In the genomic region with DNA sequence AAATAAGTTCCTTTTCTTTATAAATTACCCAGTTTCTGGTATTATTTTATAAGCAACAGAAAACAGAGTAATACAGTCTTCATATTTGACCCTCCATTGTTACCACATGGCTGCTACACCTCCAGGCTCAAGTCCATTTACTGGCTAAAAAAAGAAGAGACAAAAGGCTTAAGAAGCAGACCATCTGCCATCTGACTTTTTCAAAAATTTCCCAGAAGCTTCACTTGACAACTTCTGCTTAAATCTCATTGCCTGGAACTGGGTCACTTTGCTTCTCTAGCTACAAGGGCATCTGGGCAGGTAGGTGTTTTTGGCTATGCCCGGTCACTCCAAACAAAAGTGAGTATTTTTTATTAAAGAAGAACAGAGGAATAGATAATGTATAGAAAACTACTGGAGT, we compare ENCODE assay signal across 19 cellular contexts.
DNase-seq lines count a peak whose midpoint lies in the region.
"Had no signal": no experiment of that assay in that cellular context is flagged by ENCODE, and none has a peak within 500 bp of the region (broad histone marks: within the 10 kb centered on the region; RNA-seq: fewer than 3 reads in every experiment).

No MANE protein-coding gene starts in this region.

- CTCF ChIA-PET in activated naive CD4-positive, alpha-beta T cell treated with anti-CD3 and anti-CD28 coated beads, Interleukin-2, amount 10 ng/mL, durations not matched to agents 7 days and 5 days (lab: Charles Lee) = no interaction called here

- H3K27ac Mint-ChIP-seq in activated naive CD4-positive, alpha-beta T cell treated with anti-CD3 and anti-CD28 coated beads, Interleukin-2, amount 10 ng/mL, durations not matched to agents 7 days and 5 days = no peak overlapping the region
- H3K27ac Mint-ChIP-seq: CD14-positive monocyte; CD4-positive, alpha-beta memory T cell; CD4-positive, CD25-positive, alpha-beta regulatory T cell; CD8-positive, alpha-beta memory T cell had no signal

- DNase-seq in NCI-H524 (lab: John Stamatoyannopoulos, UW) = peak; percentile 17 to 80
- peak; percentile 72 for DNase-seq in NCI-H82 (lab: John Stamatoyannopoulos, UW)
- peak; percentile 82 for DNase-seq in cerebellar cortex (ENCODE audit: low spot score)
- no peak for DNase-seq in DMS 273 treated with DMSO at 0.1 percent for 48 hours (lab: John Stamatoyannopoulos, UW)
- no peak for DNase-seq in activated CD8-positive, alpha-beta memory T cell treated with anti-CD3 and anti-CD28 coated beads, Interleukin-2, amount 50 U/mL, for 4 hours
- no peak for DNase-seq in Karpas-422
- no peak for DNase-seq in activated naive CD4-positive, alpha-beta T cell treated with anti-CD3 and anti-CD28 coated beads, Interleukin-2, amount 10 ng/mL, durations not matched to agents 7 days and 5 days
- DNase-seq: 8988T; ACHN; BE2C; CD4-positive, alpha-beta memory T cell; CD4-positive, CD25-positive, alpha-beta regulatory T cell; CD8-positive, alpha-beta memory T cell; COR-L47; DMS79 treated with DMSO at 0.1 percent for 48 hours; GDM1 had no signal

- H3K9me3 ChIP-seq in Karpas-422 (ENCODE audit: low read length) = no peaks in the 10 kb centered on the region
- H3K9me3 ChIP-seq: BE2C, BLaER1 had no signal

- no peaks in the 10 kb centered on the region for H3K27me3 Mint-ChIP-seq in activated naive CD4-positive, alpha-beta T cell treated with anti-CD3 and anti-CD28 coated beads, Interleukin-2, amount 10 ng/mL, durations not matched to agents 7 days and 5 days

- H3K27ac ChIP-seq in Karpas-422 (ENCODE audit: low read length) = no peak overlapping the region
- H3K27ac ChIP-seq: BLaER1 had no signal

- H3K4me3 Mint-ChIP-seq in activated naive CD4-positive, alpha-beta T cell treated with anti-CD3 and anti-CD28 coated beads, Interleukin-2, amount 10 ng/mL, durations not matched to agents 7 days and 5 days = no peak overlapping the region
- H3K4me3 Mint-ChIP-seq: CD14-positive monocyte; CD4-positive, alpha-beta memory T cell; CD4-positive, CD25-positive, alpha-beta regulatory T cell; CD8-positive, alpha-beta memory T cell had no signal

- no peaks in the 10 kb centered on the region for H3K27me3 ChIP-seq in Karpas-422 (ENCODE audit: low read length)
- H3K27me3 ChIP-seq: BE2C, BLaER1 had no signal

- no peak overlapping the region for H3K4me3 ChIP-seq in Karpas-422 (ENCODE audit: low read length)
- H3K4me3 ChIP-seq: BLaER1, GM12878 had no signal

- no peak overlapping the region for H3K9ac ChIP-seq in Karpas-422 (ENCODE audit: low read length)
- H3K9ac ChIP-seq: BLaER1 had no signal

- H3K4me1 Mint-ChIP-seq in activated naive CD4-positive, alpha-beta T cell treated with anti-CD3 and anti-CD28 coated beads, Interleukin-2, amount 10 ng/mL, durations not matched to agents 7 days and 5 days = no peaks in the 10 kb centered on the region
- H3K4me1 Mint-ChIP-seq: CD14-positive monocyte; CD4-positive, alpha-beta memory T cell; CD4-positive, CD25-positive, alpha-beta regulatory T cell; CD8-positive, alpha-beta memory T cell had no signal

- H3K79me2 ChIP-seq in Karpas-422 (ENCODE audit: low read length) = no peaks in the 10 kb centered on the region

- H3K4me2 ChIP-seq in Karpas-422 (ENCODE audit: low read depth, low read length, poor library complexity, severe bottlenecking) = no peak overlapping the region
- H3K4me2 ChIP-seq: BLaER1 had no signal

- H3K36me3 Mint-ChIP-seq in activated naive CD4-positive, alpha-beta T cell treated with anti-CD3 and anti-CD28 coated beads, Interleukin-2, amount 10 ng/mL, durations not matched to agents 7 days and 5 days = no peaks in the 10 kb centered on the region
- H3K36me3 Mint-ChIP-seq: CD14-positive monocyte; CD4-positive, alpha-beta memory T cell; CD4-positive, CD25-positive, alpha-beta regulatory T cell; CD8-positive, alpha-beta memory T cell had no signal

- H3K36me3 ChIP-seq in Karpas-422 (ENCODE audit: insufficient read depth, low read length) = no peaks in the 10 kb centered on the region
- H3K36me3 ChIP-seq: BE2C, BLaER1 had no signal

- no peaks in the 10 kb centered on the region for H3K9me2 ChIP-seq in Karpas-422 (replicated peaks; ENCODE audit: insufficient read depth, low read length)

- H2AFZ ChIP-seq in Karpas-422 (ENCODE audit: low read length) = no peak overlapping the region

- peaks cover 1% of the 10 kb centered on the region for H3K9me3 Mint-ChIP-seq in activated naive CD4-positive, alpha-beta T cell treated with anti-CD3 and anti-CD28 coated beads, Interleukin-2, amount 10 ng/mL, durations not matched to agents 7 days and 5 days

- H3K4me1 ChIP-seq in Karpas-422 (ENCODE audit: low read length) = no peaks in the 10 kb centered on the region
- H3K4me1 ChIP-seq: BE2C, BLaER1 had no signal

- no peaks in the 10 kb centered on the region for H4K20me1 ChIP-seq in Karpas-422 (ENCODE audit: insufficient read depth, low read depth, low read length)
- H4K20me1 ChIP-seq: BLaER1 had no signal

Comparison
In these comparisons a context has a peak if more than half of its experiments do, and no peak if none do; other contexts are left out.
1. DNase-seq: peak in NCI-H524 (2 of 2), NCI-H82 (single experiment) and cerebellar cortex (single experiment); none in DMS 273 treated with DMSO at 0.1 percent for 48 hours (single experiment), activated CD8-positive, alpha-beta memory T cell treated with anti-CD3 and anti-CD28 coated beads, Interleukin-2, amount 50 U/mL, for 4 hours (single experiment), Karpas-422 (single experiment) and activated naive CD4-positive, alpha-beta T cell treated with anti-CD3 and anti-CD28 coated beads, Interleukin-2, amount 10 ng/mL, durations not matched to agents 7 days and 5 days (single experiment).